24 cellular contexts compared by ENCODE assay signal in the genomic region with DNA sequence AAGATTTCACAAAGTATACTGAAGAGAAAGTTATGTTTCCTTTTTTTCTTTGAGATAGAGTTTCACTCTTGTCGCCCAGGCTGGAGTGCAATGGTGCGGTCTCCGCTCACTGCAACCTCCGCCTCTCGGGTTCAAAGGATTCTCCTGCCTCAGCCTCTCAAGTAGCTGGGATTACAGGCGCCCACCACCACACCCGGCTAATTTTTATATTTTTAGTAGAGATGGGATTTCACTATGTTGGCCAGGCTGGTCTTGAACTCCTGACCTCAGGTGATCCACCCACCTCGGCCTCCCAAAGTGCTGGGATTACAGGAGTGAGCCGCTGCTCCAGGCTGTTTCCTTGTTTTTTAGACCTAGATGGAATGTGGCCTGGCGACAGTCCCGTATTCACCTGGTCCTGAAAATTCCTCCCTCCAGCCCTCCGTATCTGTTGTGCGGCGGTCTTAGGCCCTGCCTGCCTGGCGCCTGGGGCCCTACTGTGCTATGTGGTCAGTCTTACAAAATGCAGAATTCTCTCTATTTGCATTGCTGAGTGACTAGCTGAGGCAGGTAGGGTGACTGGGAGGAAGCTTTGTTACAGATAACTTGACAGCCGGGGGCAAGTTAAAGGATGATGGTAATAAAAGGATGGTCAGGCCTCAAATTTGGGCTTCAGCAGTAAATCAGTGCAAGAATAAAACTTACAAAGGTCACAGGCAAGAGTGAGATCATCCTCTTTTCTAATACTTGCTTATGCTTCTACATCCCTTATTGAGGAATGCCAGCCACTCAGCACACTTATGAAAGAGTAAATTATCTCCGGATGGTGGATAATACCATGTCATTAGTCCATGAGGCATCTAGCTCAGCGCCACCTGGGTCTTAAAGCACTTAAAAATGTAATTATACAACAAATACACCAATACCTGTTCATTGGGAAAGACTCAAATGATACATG. TPM values are rescaled to one million over a fixed set of nuclear protein-coding genes. Genes with fewer than 3 reads are reported as not detected.
DNase-seq lines count a peak whose midpoint lies in the region; ATAC-seq and TF ChIP-seq lines count a peak whose summit lies in the region.
"Had no signal": no experiment of that assay in that cellular context is flagged by ENCODE, and none has a peak within 500 bp of the region (broad histone marks: within the 10 kb centered on the region; RNA-seq: fewer than 3 reads in every experiment).

No MANE protein-coding gene starts in this region.

- H3K4me3 ChIP-seq in AG10803 (ENCODE audit: low read length) (no peak overlapping the region), GM23248 (no peak overlapping the region), mucosa of descending colon (no peak overlapping the region)
- H3K4me3 ChIP-seq: dorsolateral prefrontal cortex, hepatocyte, PC-9, sigmoid colon, thoracic aorta had no signal

- H3K9me3 ChIP-seq in GM23248 (ENCODE audit: low read depth) (no peaks in the 10 kb centered on the region), mucosa of descending colon (no peaks in the 10 kb centered on the region)
- H3K9me3 ChIP-seq: sigmoid colon, thoracic aorta had no signal

- DNase-seq in AG10803 (ENCODE audit: low read depth) (peak; percentile 37), GM23248 (peak; percentile 24), RWPE1 (ENCODE audit: low spot score) (no peak), iPS DF 19.7 (ENCODE audit: low read depth, low spot score) (peak; percentile 93), mucosa of descending colon (no peak)
- no peak for DNase-seq in activated CD8-positive, alpha-beta memory T cell treated with anti-CD3 and anti-CD28 coated beads, Interleukin-2, amount 50 U/mL, for 4 hours
- DNase-seq: activated CD4-positive, alpha-beta T cell treated with anti-CD3 and anti-CD28 coated beads, Interleukin-2, amount 50 U/mL, for 4 hours; activated CD4-positive, CD25-positive, alpha-beta regulatory T cell; activated effector memory CD4-positive, alpha-beta T cell treated with Interleukin-2 at 50 U/mL for 16 hours; activated naive CD8-positive, alpha-beta T cell treated with anti-CD3 and anti-CD28 coated beads, Interleukin-2, amount 10 ng/mL, durations not matched to agents 7 days and 5 days; cerebellar nuclear complex; dorsolateral prefrontal cortex; NCI-H1092; PC-9; SHP77 treated with DMSO at 0.1 percent for 48 hours; sigmoid colon; stimulated activated naive CD8-positive, alpha-beta T cell treated with anti-CD3 and anti-CD28 coated beads, Interleukin-15, Interleukin-2, amounts not matched to agents 100 U/mL and 50 U/mL, for 24 hours; T1000 had no signal

- in situ Hi-C loops in GM23248 (cut with MboI) = no loop called here

- no peaks in the 10 kb centered on the region for H3K36me3 ChIP-seq in GM23248 (ENCODE audit: low read depth)
- no peaks in the 10 kb centered on the region for H3K36me3 ChIP-seq in mucosa of descending colon (ENCODE audit: low read depth)
- H3K36me3 ChIP-seq: thoracic aorta had no signal

- H3K4me1 ChIP-seq in GM23248 (ENCODE audit: insufficient read depth) (peaks cover 15% of the 10 kb centered on the region), mucosa of descending colon (ENCODE audit: low read depth) (no peaks in the 10 kb centered on the region)

- CTCF ChIA-PET in RWPE1 (lab: Yijun Ruan, JAX) = interaction anchor here (0.7 kb wide), 2 partner anchors 355 to 400 kb away, joined by 3 read pairs; no protein-coding TSS in a partner anchor

- H3K9ac ChIP-seq in GM23248 = no peak overlapping the region

- no peak overlapping the region for H3K4me2 ChIP-seq in GM23248 (ENCODE audit: unreplicated experiment)
- H3K4me2 ChIP-seq: hepatocyte, PC-9 had no signal

- H3K9me2 ChIP-seq in GM23248 (ENCODE audit: insufficient read depth) = no peaks in the 10 kb centered on the region

- H3K79me2 ChIP-seq in GM23248 (ENCODE audit: insufficient read depth) = no peaks in the 10 kb centered on the region
- H3K79me2 ChIP-seq: hepatocyte had no signal

- H2AFZ ChIP-seq in GM23248 = no peak overlapping the region
- H2AFZ ChIP-seq: hepatocyte, PC-9 had no signal

- TF ChIP-seq CTCF in AG10803 (conservative IDR thresholded peaks at IDR 0.05; ENCODE audit: low read length) = no peak
- no peak for TF ChIP-seq CTCF in RWPE1 (conservative IDR thresholded peaks at IDR 0.05; ENCODE audit: low read depth)
- no peak for TF ChIP-seq CTCF in mucosa of descending colon (IDR thresholded peaks at IDR 0.05)

- no peak for ATAC-seq in GM19351 (IDR thresholded peaks at IDR 0.05; ENCODE audit: unreplicated experiment)
- ATAC-seq in mucosa of descending colon = no peak
- ATAC-seq in GM18858 (IDR thresholded peaks at IDR 0.05; ENCODE audit: unreplicated experiment) = no peak
- ATAC-seq: stimulated activated naive CD8-positive, alpha-beta T cell treated with anti-CD3 and anti-CD28 coated beads, Interleukin-15, Interleukin-2, amounts not matched to agents 100 U/mL and 50 U/mL, for 24 hours had no signal

- H3K27ac ChIP-seq in GM23248 = no peak overlapping the region
- peak overlapping the region; percentile 25 for H3K27ac ChIP-seq in RWPE1
- H3K27ac ChIP-seq: C4-2B, dorsolateral prefrontal cortex, hepatocyte, PC-9, sigmoid colon, thoracic aorta had no signal

- 90 to 91% methylated on average over 18 of the region's 18 CpGs for WGBS in GM23248 (ENCODE audit: low coverage in 1 of 2, low lambda C conversion rate in 2 of 2, missing lambda C conversion rate in 2 of 2), 2 experiments

- POLR2A ChIA-PET in RWPE1 (lab: Yijun Ruan, JAX; ENCODE audit: low non-redundant PET) = no interaction called here

- no peaks in the 10 kb centered on the region for H4K20me1 ChIP-seq in GM23248 (ENCODE audit: insufficient read depth)

- peaks cover 14% of the 10 kb centered on the region for H3F3A ChIP-seq in GM23248 (ENCODE audit: insufficient read depth)

- H3K27me3 ChIP-seq in GM23248 (replicated peaks; ENCODE audit: insufficient read depth) = no peaks in the 10 kb centered on the region
- H3K27me3 ChIP-seq: dorsolateral prefrontal cortex, hepatocyte, sigmoid colon had no signal

- intact Hi-C loops in mucosa of descending colon (cut with DNase I, micrococcal nuclease) = no loop called here

RNA-seq across cellular contexts. Expression of a gene that starts 30.3 kb away (rescaled TPM):
- 191 and 198 TPM in 2 replicates for total RNA-seq in GM23248 (2014; rRNA removed; shearing (Covaris generic))
- 514 and 522 TPM in 2 replicates for polyA plus RNA-seq in GM23248 (2016; fragmentation: Nextera tagmentation; extraction: Ambion mirVana)
- 100 to 1,000 TPM; 135 to 200 (median 186) TPM for total RNA-seq in mucosa of descending colon

RNA-seq across cellular contexts. Expression of a gene that starts 34.3 kb away (rescaled TPM):
- total RNA-seq in GM23248 (2014; rRNA removed; shearing (Covaris generic)) = 50.8 and 55.1 TPM in 2 replicates
- polyA plus RNA-seq in GM23248 (2016; fragmentation: Nextera tagmentation; extraction: Ambion mirVana) = 29.7 and 31.3 TPM in 2 replicates
- total RNA-seq in mucosa of descending colon = 10 to 100 TPM; 48.5 to 84.0 (median 50.2) TPM

RNA-seq across cellular contexts. Expression of a gene that starts 51.1 kb away (rescaled TPM):
- total RNA-seq in GM23248 (2014; rRNA removed; shearing (Covaris generic)) = 0.13 TPM in 1 of 2 replicates, not detected in the other
- not detected in 2 replicates for polyA plus RNA-seq in GM23248 (2016; fragmentation: Nextera tagmentation; extraction: Ambion mirVana)
- total RNA-seq in mucosa of descending colon = under 1 TPM; 0.19 to 0.51 (median 0.35) TPM
- total RNA-seq: frontal cortex, sigmoid colon, thoracic aorta had no signal

Comparison
In these comparisons a context has a peak if more than half of its experiments do, and no peak if none do; other contexts are left out.
1. DNase-seq: peak in AG10803 (single experiment), GM23248 (single experiment) and iPS DF 19.7 (single experiment); none in RWPE1 (single experiment), activated CD8-positive, alpha-beta memory T cell treated with anti-CD3 and anti-CD28 coated beads, Interleukin-2, amount 50 U/mL, for 4 hours (single experiment) and mucosa of descending colon (0 of 3).